ENCODE assay signal across 1 cellular context in the genomic region with DNA sequence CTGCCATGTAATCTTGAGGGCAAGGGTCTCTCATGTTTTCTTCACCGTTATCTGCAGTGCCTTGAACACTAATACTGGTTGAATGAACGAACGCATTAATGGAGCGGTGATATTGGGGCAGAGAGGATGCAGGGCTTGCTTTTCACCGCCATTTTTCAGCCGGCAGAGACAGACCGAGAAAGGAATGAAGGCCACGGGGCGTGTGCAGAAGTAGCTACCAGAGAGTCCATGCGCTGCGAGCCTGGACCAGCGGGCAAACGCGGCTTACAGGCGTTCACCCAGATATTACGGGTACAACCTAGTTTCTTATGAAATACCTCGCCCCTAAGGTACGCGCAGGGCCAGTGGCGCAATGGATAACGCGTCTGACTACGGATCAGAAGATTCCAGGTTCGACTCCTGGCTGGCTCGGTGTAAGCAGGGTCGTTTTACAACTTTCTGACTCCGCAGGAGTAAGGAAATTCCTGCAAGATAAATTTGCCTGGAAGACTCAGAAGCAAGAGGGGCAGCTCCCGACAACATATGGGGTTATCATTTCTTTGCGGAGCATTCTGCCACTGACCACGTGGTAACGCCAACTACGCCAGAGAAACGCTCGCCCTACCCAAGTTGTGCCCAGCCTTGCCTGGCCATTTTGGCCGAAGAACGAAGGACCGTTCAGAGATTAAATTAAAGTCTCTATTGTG.
TF ChIP-seq lines count a peak whose summit lies in the region.

No MANE protein-coding gene starts in this region.

TF ChIP-seq in HepG2, 621 proteins besides CTCF, POLR2A, EP300 and RAD21 (continued from another document and continues in another):
- TF ChIP-seq SKIL (CRISPR knock-in tag; IDR thresholded peaks at IDR 0.05; ENCODE audit: borderline replicate concordance) (no peak), ZNF660 (CRISPR knock-in tag; IDR thresholded peaks at IDR 0.05; ENCODE audit: borderline replicate concordance, low read depth) (no peak), RXRB (CRISPR knock-in tag; IDR thresholded peaks at IDR 0.05; ENCODE audit: borderline replicate concordance) (peak; percentile 86), SP1 (IDR thresholded peaks at IDR 0.05) (no peak), SP1 (CRISPR knock-in tag; IDR thresholded peaks at IDR 0.05) (no peak), ZNF746 (CRISPR knock-in tag; IDR thresholded peaks at IDR 0.05) (peak; percentile 77; the same call in 1 of the 2 replicates), ZNF280B (CRISPR knock-in tag; IDR thresholded peaks at IDR 0.05; ENCODE audit: borderline replicate concordance) (peak; percentile 76; the same call in 1 of the 2 replicates), ZNF343 (CRISPR knock-in tag; IDR thresholded peaks at IDR 0.05) (peak; percentile 58), FOXP1 (IDR thresholded peaks at IDR 0.05) (no peak), FOXP1 (CRISPR knock-in tag; IDR thresholded peaks at IDR 0.05) (0 out of 2 replicates have a peak, but pooled peaks have one; percentile 19), NFIC (IDR thresholded peaks at IDR 0.05; ENCODE audit: low read length) (peak; percentile 70), POGZ (CRISPR knock-in tag; IDR thresholded peaks at IDR 0.05) (peak; percentile 83), ZBTB14 (CRISPR knock-in tag; IDR thresholded peaks at IDR 0.05) (peak; percentile 64; the same call in 1 of the 2 replicates), SP140L (CRISPR knock-in tag; IDR thresholded peaks at IDR 0.05; ENCODE audit: borderline replicate concordance) (peak; percentile 41; the same call in 1 of the 2 replicates), ZNF432 (CRISPR knock-in tag; IDR thresholded peaks at IDR 0.05; ENCODE audit: borderline replicate concordance) (no peak), HNRNPUL1 (IDR thresholded peaks at IDR 0.05; ENCODE audit: low read depth, low read length) (no peak), NFYB (CRISPR knock-in tag; IDR thresholded peaks at IDR 0.05) (peak; percentile 20; the same call in 1 of the 2 replicates), ZNF737 (CRISPR knock-in tag; IDR thresholded peaks at IDR 0.05; ENCODE audit: borderline replicate concordance) (peak; percentile 67; the same call in 1 of the 2 replicates), RBM22 (optimal IDR thresholded peaks at IDR 0.05; ENCODE audit: low read length) (peak; percentile 94), SIN3B (IDR thresholded peaks at IDR 0.05; ENCODE audit: low read length) (peak; percentile 70), ZNF790 (CRISPR knock-in tag; IDR thresholded peaks at IDR 0.05; ENCODE audit: borderline replicate concordance) (0 out of 2 replicates have a peak, but pooled peaks have one; percentile 24), ZBTB1 (CRISPR knock-in tag; IDR thresholded peaks at IDR 0.05; ENCODE audit: borderline replicate concordance) (no peak), DMAP1 (CRISPR knock-in tag; IDR thresholded peaks at IDR 0.05) (peak; percentile 56), SKI (IDR thresholded peaks at IDR 0.05; ENCODE audit: partially characterized antibody) (peak; percentile 51), ZZZ3 (CRISPR knock-in tag; IDR thresholded peaks at IDR 0.05; ENCODE audit: borderline replicate concordance) (no peak), SMC3 (IDR thresholded peaks at IDR 0.05; ENCODE audit: low read length) (0 out of 2 replicates have a peak, but pooled peaks have one; percentile 21)
- TF ChIP-seq, protein P1, sequence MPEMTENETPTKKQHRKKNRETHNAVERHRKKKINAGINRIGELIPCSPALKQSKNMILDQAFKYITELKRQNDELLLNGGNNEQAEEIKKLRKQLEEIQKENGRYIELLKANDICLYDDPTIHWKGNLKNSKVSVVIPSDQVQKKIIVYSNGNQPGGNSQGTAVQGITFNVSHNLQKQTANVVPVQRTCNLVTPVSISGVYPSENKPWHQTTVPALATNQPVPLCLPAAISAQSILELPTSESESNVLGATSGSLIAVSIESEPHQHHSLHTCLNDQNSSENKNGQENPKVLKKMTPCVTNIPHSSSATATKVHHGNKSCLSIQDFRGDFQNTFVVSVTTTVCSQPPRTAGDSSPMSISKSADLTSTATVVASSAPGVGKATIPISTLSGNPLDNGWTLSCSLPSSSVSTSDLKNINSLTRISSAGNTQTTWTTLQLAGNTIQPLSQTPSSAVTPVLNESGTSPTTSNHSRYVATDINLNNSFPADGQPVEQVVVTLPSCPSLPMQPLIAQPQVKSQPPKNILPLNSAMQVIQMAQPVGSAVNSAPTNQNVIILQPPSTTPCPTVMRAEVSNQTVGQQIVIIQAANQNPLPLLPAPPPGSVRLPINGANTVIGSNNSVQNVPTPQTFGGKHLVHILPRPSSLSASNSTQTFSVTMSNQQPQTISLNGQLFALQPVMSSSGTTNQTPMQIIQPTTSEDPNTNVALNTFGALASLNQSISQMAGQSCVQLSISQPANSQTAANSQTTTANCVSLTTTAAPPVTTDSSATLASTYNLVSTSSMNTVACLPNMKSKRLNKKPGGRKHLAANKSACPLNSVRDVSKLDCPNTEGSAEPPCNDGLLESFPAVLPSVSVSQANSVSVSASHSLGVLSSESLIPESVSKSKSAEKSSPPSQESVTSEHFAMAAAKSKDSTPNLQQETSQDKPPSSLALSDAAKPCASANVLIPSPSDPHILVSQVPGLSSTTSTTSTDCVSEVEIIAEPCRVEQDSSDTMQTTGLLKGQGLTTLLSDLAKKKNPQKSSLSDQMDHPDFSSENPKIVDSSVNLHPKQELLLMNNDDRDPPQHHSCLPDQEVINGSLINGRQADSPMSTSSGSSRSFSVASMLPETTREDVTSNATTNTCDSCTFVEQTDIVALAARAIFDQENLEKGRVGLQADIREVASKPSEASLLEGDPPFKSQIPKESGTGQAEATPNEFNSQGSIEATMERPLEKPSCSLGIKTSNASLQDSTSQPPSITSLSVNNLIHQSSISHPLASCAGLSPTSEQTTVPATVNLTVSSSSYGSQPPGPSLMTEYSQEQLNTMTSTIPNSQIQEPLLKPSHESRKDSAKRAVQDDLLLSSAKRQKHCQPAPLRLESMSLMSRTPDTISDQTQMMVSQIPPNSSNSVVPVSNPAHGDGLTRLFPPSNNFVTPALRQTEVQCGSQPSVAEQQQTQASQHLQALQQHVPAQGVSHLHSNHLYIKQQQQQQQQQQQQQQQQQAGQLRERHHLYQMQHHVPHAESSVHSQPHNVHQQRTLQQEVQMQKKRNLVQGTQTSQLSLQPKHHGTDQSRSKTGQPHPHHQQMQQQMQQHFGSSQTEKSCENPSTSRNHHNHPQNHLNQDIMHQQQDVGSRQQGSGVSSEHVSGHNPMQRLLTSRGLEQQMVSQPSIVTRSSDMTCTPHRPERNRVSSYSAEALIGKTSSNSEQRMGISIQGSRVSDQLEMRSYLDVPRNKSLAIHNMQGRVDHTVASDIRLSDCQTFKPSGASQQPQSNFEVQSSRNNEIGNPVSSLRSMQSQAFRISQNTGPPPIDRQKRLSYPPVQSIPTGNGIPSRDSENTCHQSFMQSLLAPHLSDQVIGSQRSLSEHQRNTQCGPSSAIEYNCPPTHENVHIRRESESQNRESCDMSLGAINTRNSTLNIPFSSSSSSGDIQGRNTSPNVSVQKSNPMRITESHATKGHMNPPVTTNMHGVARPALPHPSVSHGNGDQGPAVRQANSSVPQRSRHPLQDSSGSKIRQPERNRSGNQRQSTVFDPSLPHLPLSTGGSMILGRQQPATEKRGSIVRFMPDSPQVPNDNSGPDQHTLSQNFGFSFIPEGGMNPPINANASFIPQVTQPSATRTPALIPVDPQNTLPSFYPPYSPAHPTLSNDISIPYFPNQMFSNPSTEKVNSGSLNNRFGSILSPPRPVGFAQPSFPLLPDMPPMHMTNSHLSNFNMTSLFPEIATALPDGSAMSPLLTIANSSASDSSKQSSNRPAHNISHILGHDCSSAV (CRISPR knock-in tag; IDR thresholded peaks at IDR 0.05; ENCODE audit: borderline replicate concordance) = no peak
- TF ChIP-seq, protein P2, sequence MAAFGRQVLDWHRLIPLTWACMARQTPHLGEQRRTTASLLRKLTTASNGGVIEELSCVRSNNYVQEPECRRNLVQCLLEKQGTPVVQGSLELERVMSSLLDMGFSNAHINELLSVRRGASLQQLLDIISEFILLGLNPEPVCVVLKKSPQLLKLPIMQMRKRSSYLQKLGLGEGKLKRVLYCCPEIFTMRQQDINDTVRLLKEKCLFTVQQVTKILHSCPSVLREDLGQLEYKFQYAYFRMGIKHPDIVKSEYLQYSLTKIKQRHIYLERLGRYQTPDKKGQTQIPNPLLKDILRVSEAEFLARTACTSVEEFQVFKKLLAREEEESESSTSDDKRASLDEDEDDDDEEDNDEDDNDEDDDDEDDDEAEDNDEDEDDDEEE (CRISPR knock-in tag; IDR thresholded peaks at IDR 0.05) = peak; percentile 78; the same call in 1 of the 2 replicates
- TF ChIP-seq, protein P3, sequence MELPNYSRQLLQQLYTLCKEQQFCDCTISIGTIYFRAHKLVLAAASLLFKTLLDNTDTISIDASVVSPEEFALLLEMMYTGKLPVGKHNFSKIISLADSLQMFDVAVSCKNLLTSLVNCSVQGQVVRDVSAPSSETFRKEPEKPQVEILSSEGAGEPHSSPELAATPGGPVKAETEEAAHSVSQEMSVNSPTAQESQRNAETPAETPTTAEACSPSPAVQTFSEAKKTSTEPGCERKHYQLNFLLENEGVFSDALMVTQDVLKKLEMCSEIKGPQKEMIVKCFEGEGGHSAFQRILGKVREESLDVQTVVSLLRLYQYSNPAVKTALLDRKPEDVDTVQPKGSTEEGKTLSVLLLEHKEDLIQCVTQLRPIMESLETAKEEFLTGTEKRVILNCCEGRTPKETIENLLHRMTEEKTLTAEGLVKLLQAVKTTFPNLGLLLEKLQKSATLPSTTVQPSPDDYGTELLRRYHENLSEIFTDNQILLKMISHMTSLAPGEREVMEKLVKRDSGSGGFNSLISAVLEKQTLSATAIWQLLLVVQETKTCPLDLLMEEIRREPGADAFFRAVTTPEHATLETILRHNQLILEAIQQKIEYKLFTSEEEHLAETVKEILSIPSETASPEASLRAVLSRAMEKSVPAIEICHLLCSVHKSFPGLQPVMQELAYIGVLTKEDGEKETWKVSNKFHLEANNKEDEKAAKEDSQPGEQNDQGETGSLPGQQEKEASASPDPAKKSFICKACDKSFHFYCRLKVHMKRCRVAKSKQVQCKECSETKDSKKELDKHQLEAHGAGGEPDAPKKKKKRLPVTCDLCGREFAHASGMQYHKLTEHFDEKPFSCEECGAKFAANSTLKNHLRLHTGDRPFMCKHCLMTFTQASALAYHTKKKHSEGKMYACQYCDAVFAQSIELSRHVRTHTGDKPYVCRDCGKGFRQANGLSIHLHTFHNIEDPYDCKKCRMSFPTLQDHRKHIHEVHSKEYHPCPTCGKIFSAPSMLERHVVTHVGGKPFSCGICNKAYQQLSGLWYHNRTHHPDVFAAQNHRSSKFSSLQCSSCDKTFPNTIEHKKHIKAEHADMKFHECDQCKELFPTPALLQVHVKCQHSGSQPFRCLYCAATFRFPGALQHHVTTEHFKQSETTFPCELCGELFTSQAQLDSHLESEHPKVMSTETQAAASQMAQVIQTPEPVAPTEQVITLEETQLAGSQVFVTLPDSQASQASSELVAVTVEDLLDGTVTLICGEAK (IDR thresholded peaks at IDR 0.05) = no peak
- TF ChIP-seq, protein P3 (CRISPR knock-in tag; IDR thresholded peaks at IDR 0.05) = peak; percentile 64
